In the genomic region with DNA sequence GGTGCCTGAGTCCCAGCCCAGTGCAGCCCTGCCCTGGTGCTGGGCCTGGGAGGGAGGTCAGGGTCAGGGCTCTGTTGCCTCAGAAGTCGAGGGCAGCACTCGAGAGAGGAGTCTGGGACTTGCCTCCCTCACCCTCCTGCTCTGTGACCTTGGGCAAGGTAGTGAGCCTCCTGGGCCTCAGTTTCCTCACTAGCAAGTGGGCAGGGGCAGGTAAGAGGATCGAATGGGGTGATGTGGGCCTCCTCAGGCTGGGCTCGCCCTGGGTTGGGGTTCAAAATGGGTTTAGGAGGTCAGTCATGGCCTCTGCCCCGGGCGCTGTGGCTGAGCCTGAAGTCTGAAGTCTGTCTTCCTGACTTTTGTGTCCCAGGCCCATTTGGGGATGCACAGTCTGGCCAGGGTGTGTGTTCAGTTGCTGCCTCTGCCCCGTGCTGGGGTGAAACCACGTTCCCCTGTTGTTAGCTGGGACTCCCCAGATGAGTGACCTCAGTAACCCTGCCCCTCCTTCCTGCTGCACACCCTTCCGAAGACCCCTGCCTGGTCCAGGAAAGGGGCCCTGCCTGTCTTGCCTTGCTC, we compare ENCODE assay signal across 9 cellular contexts. TPM values are rescaled to one million over a fixed set of nuclear protein-coding genes. Genes with fewer than 3 reads are reported as not detected.
DNase-seq lines count a peak whose midpoint lies in the region; ATAC-seq and TF ChIP-seq lines count a peak whose summit lies in the region.
"Had no signal": no experiment of that assay in that cellular context is flagged by ENCODE, and none has a peak within 500 bp of the region (broad histone marks: within the 10 kb centered on the region; RNA-seq: fewer than 3 reads in every experiment).

No MANE protein-coding gene starts in this region.

- H3K27ac ChIP-seq in GM23248 (no peak overlapping the region), heart left ventricle (peak overlapping the region; percentile 71 to 96 (median 87)), gastrocnemius medialis (peak overlapping the region; percentile 77 to 89 (median 81))

- ATAC-seq in heart left ventricle (peak in 2 of 4 donors; percentile 12 to 19), gastrocnemius medialis (peak in 1 of 2 donors; percentile 19), HG03025 (IDR thresholded peaks at IDR 0.05; ENCODE audit: low FRiP score, unreplicated experiment) (no peak), GM21526 (IDR thresholded peaks at IDR 0.05; ENCODE audit: low FRiP score, unreplicated experiment) (no peak)

- in situ Hi-C loops in GM23248 (cut with MboI) = no loop called here
- in situ Hi-C loops in gastrocnemius medialis (cut with MboI; ENCODE audit: low sequenced_read_pairs in 4 of 4) = no loop called here

- peaks cover 2% of the 10 kb centered on the region for H3K36me3 Mint-ChIP-seq in activated CD4-positive, alpha-beta memory T cell treated with anti-CD3 and anti-CD28 coated beads for 36 hours

- H3K27me3 Mint-ChIP-seq in activated CD4-positive, alpha-beta memory T cell treated with anti-CD3 and anti-CD28 coated beads for 36 hours = no peaks in the 10 kb centered on the region

- intact Hi-C loops in activated CD4-positive, alpha-beta memory T cell treated with anti-CD3 and anti-CD28 coated beads for 36 hours (cut with micrococcal nuclease) = loop anchor here (5.0 kb wide), 1 partner anchor 34 kb away; no protein-coding TSS in a partner anchor
- intact Hi-C loops in heart left ventricle (cut with DNase I) (loop anchor here in 8 of 10 donors (2.0 to 10.0 kb wide), 8 partner anchors 39 to 176 kb away; a partner anchor contains a TSS), gastrocnemius medialis (cut with DNase I; ENCODE audit: low total_unique reads) (loop anchor here (2.0 to 5.0 kb wide), 4 partner anchors 58 to 159 kb away; a partner anchor contains a TSS)

- no peak overlapping the region for H3K27ac Mint-ChIP-seq in activated CD4-positive, alpha-beta memory T cell treated with anti-CD3 and anti-CD28 coated beads for 36 hours

- peak overlapping the region; percentile 72 for H3K4me3 ChIP-seq in GM23248
- H3K4me3 ChIP-seq in heart left ventricle = peak overlapping the region in 11 of 12 donors; percentile 73 to 89 (median 80)
- peak overlapping the region; percentile 76 to 89 (median 80) for H3K4me3 ChIP-seq in gastrocnemius medialis

- no peaks in the 10 kb centered on the region for H3K36me3 ChIP-seq in GM23248 (ENCODE audit: low read depth)
- H3K36me3 ChIP-seq in heart left ventricle = no peaks in the 10 kb centered on the region
- H3K36me3 ChIP-seq in gastrocnemius medialis = no peaks in the 10 kb centered on the region

- no peaks in the 10 kb centered on the region for H3K9me2 ChIP-seq in GM23248 (ENCODE audit: insufficient read depth)

- no peaks in the 10 kb centered on the region; the same call in 1 of the 2 replicates for H3F3A ChIP-seq in GM23248 (ENCODE audit: insufficient read depth)

- TF ChIP-seq CTCF in heart left ventricle (IDR thresholded peaks at IDR 0.05) (no peak), gastrocnemius medialis (IDR thresholded peaks at IDR 0.05 in 4 of 5, conservative IDR thresholded peaks at IDR 0.05 in 1 of 5) (no peak)

- peak overlapping the region; percentile 78 for H3K4me2 ChIP-seq in GM23248 (ENCODE audit: unreplicated experiment)

- peaks cover 18% of the 10 kb centered on the region for H3K4me1 Mint-ChIP-seq in activated CD4-positive, alpha-beta memory T cell treated with anti-CD3 and anti-CD28 coated beads for 36 hours (ENCODE audit: low read depth)

- H3K27me3 ChIP-seq in GM23248 (replicated peaks; ENCODE audit: insufficient read depth) (no peaks in the 10 kb centered on the region), heart left ventricle (no peaks in the 10 kb centered on the region), gastrocnemius medialis (no peaks in the 10 kb centered on the region)

- H3K9me3 ChIP-seq in GM23248 (ENCODE audit: low read depth) = no peaks in the 10 kb centered on the region
- no peaks in the 10 kb centered on the region for H3K9me3 ChIP-seq in heart left ventricle
- H3K9me3 ChIP-seq in gastrocnemius medialis = no peaks in the 10 kb centered on the region

- H3K9me3 Mint-ChIP-seq in activated CD4-positive, alpha-beta memory T cell treated with anti-CD3 and anti-CD28 coated beads for 36 hours = peaks cover 2% of the 10 kb centered on the region

- TF ChIP-seq POLR2A in heart left ventricle (IDR thresholded peaks at IDR 0.05) = no peak
- no peak for TF ChIP-seq POLR2A in gastrocnemius medialis (IDR thresholded peaks at IDR 0.05)

- POLR2A ChIA-PET in activated CD4-positive, alpha-beta memory T cell treated with anti-CD3 and anti-CD28 coated beads for 36 hours (lab: Charles Lee) = no interaction called here

- peaks cover 20% of the 10 kb centered on the region; the same call in 1 of the 2 replicates for H3K79me2 ChIP-seq in GM23248 (ENCODE audit: insufficient read depth)

- peak overlapping the region; percentile 68 for H3K9ac ChIP-seq in GM23248

- WGBS in GM23248 (ENCODE audit: low coverage in 1 of 2, low lambda C conversion rate in 2 of 2, missing lambda C conversion rate in 2 of 2), 2 experiments = 46 to 51% methylated on average over 8 to 9 of the region's 9 CpGs
- 26 to 36% (median 31%) methylated on average over 7 to 9 of the region's 9 CpGs for WGBS in heart left ventricle, 4 donors

- H3K4me3 Mint-ChIP-seq in activated CD4-positive, alpha-beta memory T cell treated with anti-CD3 and anti-CD28 coated beads for 36 hours = peak overlapping the region; percentile 86

- DNase-seq in GM23248 (peak; percentile 26), heart left ventricle (peak in 4 of 5 donors; percentile 12 to 61 (median 38)), gastrocnemius medialis (peak in 1 of 2 donors; percentile 34), NCI-H510A treated with DMSO at 0.1 percent for 48 hours (lab: John Stamatoyannopoulos, UW) (no peak), DMS79 treated with DMSO at 0.1 percent for 48 hours (lab: John Stamatoyannopoulos, UW) (no peak)
- no peak for DNase-seq in activated CD4-positive, alpha-beta memory T cell treated with anti-CD3 and anti-CD28 coated beads for 36 hours
- DNase-seq: NCI-H226 had no signal

- CTCF ChIA-PET in activated CD4-positive, alpha-beta memory T cell treated with anti-CD3 and anti-CD28 coated beads for 36 hours (lab: Charles Lee) = no interaction called here

- H2AFZ ChIP-seq in GM23248 = no peak overlapping the region

- peaks cover 7% of the 10 kb centered on the region for H3K4me1 ChIP-seq in GM23248 (ENCODE audit: insufficient read depth)
- peaks cover 24 to 80% (median 68%) of the 10 kb centered on the region in 12 donors for H3K4me1 ChIP-seq in heart left ventricle
- peaks cover 48 to 58% of the 10 kb centered on the region in 2 donors for H3K4me1 ChIP-seq in gastrocnemius medialis

- no peaks in the 10 kb centered on the region for H4K20me1 ChIP-seq in GM23248 (ENCODE audit: insufficient read depth)

RNA-seq across cellular contexts. Expression of a gene that starts 40.9 kb away (rescaled TPM):
- total RNA-seq in GM23248 (2014; rRNA removed; shearing (Covaris generic)) = 0.38 and 0.54 TPM in 2 replicates
- polyA plus RNA-seq in GM23248 (2016; fragmentation: Nextera tagmentation; extraction: Ambion mirVana) (0.15 and 0.23 TPM in 2 replicates), heart left ventricle (1 to 10 TPM; 5.9 to 6.9 TPM)
- total RNA-seq in activated CD4-positive, alpha-beta memory T cell treated with anti-CD3 and anti-CD28 coated beads for 36 hours = under 1 TPM; 0.24 to 0.36 TPM
- total RNA-seq in heart left ventricle (10 to 100 TPM in 7 of 9 donors, 1 to 10 TPM in 2; 8.1 to 15.8 (median 12.6) TPM), gastrocnemius medialis (1 to 10 TPM in 2 of 4 donors, under 1 TPM in 2; 0.10 to 1.5 (median 0.87) TPM)

RNA-seq across cellular contexts. Expression of a gene that starts 41.8 kb away (rescaled TPM):
- 10.6 TPM in 2 replicates for total RNA-seq in GM23248 (2014; rRNA removed; shearing (Covaris generic))
- 2.6 and 2.9 TPM in 2 replicates for polyA plus RNA-seq in GM23248 (2016; fragmentation: Nextera tagmentation; extraction: Ambion mirVana)
- 10 to 100 TPM; 50.4 to 52.0 TPM for total RNA-seq in activated CD4-positive, alpha-beta memory T cell treated with anti-CD3 and anti-CD28 coated beads for 36 hours
- 100 to 1,000 TPM in 2 of 9 donors, 10 to 100 TPM in 7; 31.2 to 122 (median 72.5) TPM for total RNA-seq in heart left ventricle
- polyA plus RNA-seq in heart left ventricle = 10 to 100 TPM; 22.4 to 53.2 TPM
- 100 to 1,000 TPM in 1 of 4 donors, 10 to 100 TPM in 3; 16.7 to 106 (median 53.3) TPM for total RNA-seq in gastrocnemius medialis

Comparison
In these comparisons a context has a peak if more than half of its experiments do, and no peak if none do; other contexts are left out.
1. DNase-seq: peak in GM23248 (single experiment) and heart left ventricle (4 of 5); none in activated CD4-positive, alpha-beta memory T cell treated with anti-CD3 and anti-CD28 coated beads for 36 hours (single experiment), NCI-H510A treated with DMSO at 0.1 percent for 48 hours (single experiment) and DMS79 treated with DMSO at 0.1 percent for 48 hours (single experiment).
2. Peak in every context shown above with its lines, with median percentiles within 50 percentile points of each other: H3K4me3 ChIP-seq.